8 cellular contexts compared by ENCODE assay signal in the genomic region with DNA sequence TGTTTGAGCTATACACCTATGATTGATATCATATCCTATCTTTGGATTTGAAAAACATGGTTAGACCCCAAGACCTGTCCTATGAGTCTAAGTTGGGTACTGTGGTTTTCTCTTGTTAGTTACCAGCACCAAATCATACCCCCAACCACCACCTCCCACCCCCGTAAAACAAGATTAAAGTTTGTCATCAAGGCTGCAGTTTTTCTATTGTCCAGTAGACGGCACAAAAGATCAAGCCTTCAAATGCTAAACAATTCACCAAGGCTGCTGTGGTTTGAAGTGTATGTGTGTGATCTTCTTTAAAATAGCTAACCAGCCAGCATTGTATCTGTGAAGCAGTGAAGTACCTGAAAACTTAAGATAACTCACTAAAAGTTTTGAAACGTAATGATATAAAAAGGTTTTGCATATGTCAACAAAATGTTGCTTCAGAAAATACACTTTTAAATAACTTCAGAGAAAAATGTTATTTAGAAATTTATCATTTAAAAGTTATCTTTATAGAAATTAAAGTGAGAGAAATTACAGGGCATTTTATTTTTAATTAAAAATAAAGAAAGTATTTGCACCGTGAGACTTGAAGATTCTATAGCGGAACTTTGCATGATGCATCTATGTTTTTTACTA. TPM values are rescaled to one million over a fixed set of nuclear protein-coding genes. Genes with fewer than 3 reads are reported as not detected.
DNase-seq lines count a peak whose midpoint lies in the region; ATAC-seq and TF ChIP-seq lines count a peak whose summit lies in the region.

No MANE protein-coding gene starts in this region.

- peaks cover 37% of the 10 kb centered on the region for H3K27me3 ChIP-seq in colonic mucosa

- TF ChIP-seq CTCF in colonic mucosa (IDR thresholded peaks at IDR 0.05) = peak; percentile 73

- H3K4me3 ChIP-seq in colonic mucosa = no peak overlapping the region

- ATAC-seq in HG03378 (IDR thresholded peaks at IDR 0.05; ENCODE audit: unreplicated experiment) = peak; percentile 67
- no peak for ATAC-seq in GM21825 (IDR thresholded peaks at IDR 0.05; ENCODE audit: unreplicated experiment)
- ATAC-seq in GM18498 (IDR thresholded peaks at IDR 0.05; ENCODE audit: unreplicated experiment) = no peak

- H3K36me3 ChIP-seq in colonic mucosa = no peaks in the 10 kb centered on the region

- H3K9ac ChIP-seq in colonic mucosa (ENCODE audit: low read depth in 2 of 2, low read length in 2 of 2) = no peak overlapping the region

- no peaks in the 10 kb centered on the region for H3K4me1 ChIP-seq in colonic mucosa

- DNase-seq in EL (peak; percentile 61), NCI-H82 (lab: John Stamatoyannopoulos, UW) (peak; percentile 87), colonic mucosa (no peak), myocyte (ENCODE audit: low read depth) (peak; percentile 68), iPS-NIHi7 (ENCODE audit: extremely low spot score) (no peak)

- intact Hi-C loops in colonic mucosa (cut with DNase I) = loop anchor here (10.0 kb wide), 1 partner anchor 1416 kb away; no protein-coding TSS in a partner anchor

- no peak overlapping the region for H3K27ac ChIP-seq in colonic mucosa

- H3K9me3 ChIP-seq in colonic mucosa = no peaks in the 10 kb centered on the region

RNA-seq across cellular contexts. Expression of gene MEIS1, which starts 5.8 kb away (rescaled TPM):
- 10 to 100 TPM in 1 of 2 donors, 1 to 10 TPM in 1; 8.9 to 23.1 TPM for total RNA-seq in colonic mucosa
- 2.2 and 3.2 TPM in 2 replicates for total RNA-seq in myocyte
- 2.2 TPM for polyA plus RNA-seq in myocyte (2012)

Comparison
In these comparisons a context has a peak if more than half of its experiments do, and no peak if none do; other contexts are left out.
1. DNase-seq: peak in EL (single experiment), NCI-H82 (single experiment) and myocyte (single experiment); none in colonic mucosa (single experiment) and iPS-NIHi7 (single experiment).